In genomic region chr14:54711312-54711711, GRCh38 we compare ENCODE assay signal across 20 cellular contexts.
DNase-seq lines count a peak whose midpoint lies in the region; ATAC-seq and TF ChIP-seq lines count a peak whose summit lies in the region.
"Had no signal": no experiment of that assay in that cellular context is flagged by ENCODE, and none has a peak within 500 bp of the region (broad histone marks: within the 10 kb centered on the region; RNA-seq: fewer than 3 reads in every experiment).

No MANE protein-coding gene starts in this region.

- peaks cover 3% of the 10 kb centered on the region for H3K36me3 Mint-ChIP-seq in activated naive CD4-positive, alpha-beta T cell treated with anti-CD3 and anti-CD28 coated beads, Interleukin-2, amount 10 ng/mL, durations not matched to agents 7 days and 5 days
- H3K36me3 Mint-ChIP-seq in osteocyte (ENCODE audit: unreplicated experiment): no peaks in the 10 kb centered on the region
- peaks cover 2% of the 10 kb centered on the region for H3K36me3 Mint-ChIP-seq in activated naive CD4-positive, alpha-beta T cell treated with anti-CD3 and anti-CD28 coated beads for 36 hours (ENCODE audit: low read depth)
- H3K36me3 Mint-ChIP-seq: natural killer cell had no signal

- intact Hi-C loops in ascending aorta (cut with DNase I): loop anchor here (10.0 kb wide), 1 partner anchor 53 kb away; no protein-coding TSS in a partner anchor
- intact Hi-C loops in activated naive CD4-positive, alpha-beta T cell treated with anti-CD3 and anti-CD28 coated beads for 36 hours (cut with micrococcal nuclease): no loop called here

- no peaks in the 10 kb centered on the region for H3K9me3 Mint-ChIP-seq in activated naive CD4-positive, alpha-beta T cell treated with anti-CD3 and anti-CD28 coated beads, Interleukin-2, amount 10 ng/mL, durations not matched to agents 7 days and 5 days
- no peaks in the 10 kb centered on the region for H3K9me3 Mint-ChIP-seq in osteocyte (ENCODE audit: unreplicated experiment)
- peaks cover 2% of the 10 kb centered on the region for H3K9me3 Mint-ChIP-seq in activated naive CD4-positive, alpha-beta T cell treated with anti-CD3 and anti-CD28 coated beads for 36 hours
- H3K9me3 Mint-ChIP-seq: effector memory CD8-positive, alpha-beta T cell; natural killer cell had no signal

- no peak for TF ChIP-seq CTCF in ascending aorta (IDR thresholded peaks at IDR 0.05)
- no peak for TF ChIP-seq CTCF in osteocyte (IDR thresholded peaks at IDR 0.05)
- no peak for TF ChIP-seq CTCF in tibial nerve (IDR thresholded peaks at IDR 0.05)

- H3K4me1 ChIP-seq in ascending aorta: peaks cover 10 to 68% of the 10 kb centered on the region in 2 donors
- H3K4me1 ChIP-seq in tibial nerve: peaks cover 0 to 50% (median 22%) of the 10 kb centered on the region in 4 donors
- H3K4me1 ChIP-seq: pancreas had no signal

- peak overlapping the region; percentile 22 for H3K27ac Mint-ChIP-seq in activated naive CD4-positive, alpha-beta T cell treated with anti-CD3 and anti-CD28 coated beads, Interleukin-2, amount 10 ng/mL, durations not matched to agents 7 days and 5 days
- H3K27ac Mint-ChIP-seq in osteocyte (ENCODE audit: unreplicated experiment): peak overlapping the region; percentile 1
- no peak overlapping the region for H3K27ac Mint-ChIP-seq in activated naive CD4-positive, alpha-beta T cell treated with anti-CD3 and anti-CD28 coated beads for 36 hours
- H3K27ac Mint-ChIP-seq: activated T-helper 2 cell treated with anti-CD3 and anti-CD28 coated beads, Interferon-gamma antibody, Interleukin-2, Interleukin-4, amounts not matched to agents 10 μg/mL and 5 μg/mL and 100 μg/mL, durations not matched to agents 14 hours and 24 hours and 36 hours; effector memory CD8-positive, alpha-beta T cell; natural killer cell had no signal

- TF ChIP-seq POLR2A in tibial nerve (IDR thresholded peaks at IDR 0.05): no peak

- whole genome bisulfite sequencing in tibial nerve, 2 donors: 96 to 97% methylated on average over 5 of the region's 5 CpGs

- peak overlapping the region in 1 of 2 donors; percentile 16 for H3K4me3 ChIP-seq in ascending aorta
- H3K4me3 ChIP-seq in tibial nerve: no peak overlapping the region
- H3K4me3 ChIP-seq: pancreas had no signal

- CTCF ChIA-PET in activated naive CD4-positive, alpha-beta T cell treated with anti-CD3 and anti-CD28 coated beads, Interleukin-2, amount 10 ng/mL, durations not matched to agents 7 days and 5 days (lab: Charles Lee): interaction anchor here (0.9 to 3.0 kb wide), 6 partner anchors 11 to 146 kb away, joined by 3 to 16 read pairs (median 6); no protein-coding TSS in a partner anchor
- CTCF ChIA-PET in activated naive CD4-positive, alpha-beta T cell treated with anti-CD3 and anti-CD28 coated beads for 36 hours (lab: Charles Lee): interaction anchor here (0.6 to 1.8 kb wide), 9 partner anchors 8 to 147 kb away, joined by 3 to 7 read pairs (median 4); no protein-coding TSS in a partner anchor

- H3K27me3 Mint-ChIP-seq in activated naive CD4-positive, alpha-beta T cell treated with anti-CD3 and anti-CD28 coated beads, Interleukin-2, amount 10 ng/mL, durations not matched to agents 7 days and 5 days: peaks cover 13% of the 10 kb centered on the region
- no peaks in the 10 kb centered on the region for H3K27me3 Mint-ChIP-seq in osteocyte (ENCODE audit: unreplicated experiment)
- H3K27me3 Mint-ChIP-seq in activated naive CD4-positive, alpha-beta T cell treated with anti-CD3 and anti-CD28 coated beads for 36 hours (ENCODE audit: low read depth): no peaks in the 10 kb centered on the region

- no peak for TF ChIP-seq EP300 in tibial nerve (IDR thresholded peaks at IDR 0.05)

- H3K9me3 ChIP-seq in ascending aorta: no peaks in the 10 kb centered on the region
- H3K9me3 ChIP-seq in tibial nerve: no peaks in the 10 kb centered on the region
- H3K9me3 ChIP-seq: pancreas had no signal

- H3K36me3 ChIP-seq in ascending aorta (no peaks in the 10 kb centered on the region), tibial nerve (no peaks in the 10 kb centered on the region)
- H3K36me3 ChIP-seq: pancreas had no signal

- peaks cover 22% of the 10 kb centered on the region for H3K4me1 Mint-ChIP-seq in activated naive CD4-positive, alpha-beta T cell treated with anti-CD3 and anti-CD28 coated beads, Interleukin-2, amount 10 ng/mL, durations not matched to agents 7 days and 5 days
- peaks cover 28% of the 10 kb centered on the region for H3K4me1 Mint-ChIP-seq in osteocyte (ENCODE audit: unreplicated experiment)
- H3K4me1 Mint-ChIP-seq in activated naive CD4-positive, alpha-beta T cell treated with anti-CD3 and anti-CD28 coated beads for 36 hours (ENCODE audit: low read depth): peaks cover 17% of the 10 kb centered on the region
- H3K4me1 Mint-ChIP-seq: natural killer cell had no signal

- no peak for DNase-seq in activated naive CD4-positive, alpha-beta T cell treated with anti-CD3 and anti-CD28 coated beads, Interleukin-2, amount 10 ng/mL, durations not matched to agents 7 days and 5 days
- no peak for DNase-seq in activated naive CD4-positive, alpha-beta T cell treated with anti-CD3 and anti-CD28 coated beads, Interleukin-2, amount 50 U/mL, for 16 hours
- DNase-seq in ascending aorta (ENCODE audit: low spot score in 2 of 2): no peak
- no peak for DNase-seq in osteocyte (ENCODE audit: extremely low spot score, unreplicated experiment)
- no peak for DNase-seq in tibial nerve (ENCODE audit: low spot score in 2 of 2)
- no peak for DNase-seq in activated naive CD4-positive, alpha-beta T cell treated with anti-CD3 and anti-CD28 coated beads for 36 hours
- DNase-seq in GM19240 (ENCODE audit: insufficient read length, low spot score): no peak
- DNase-seq: activated CD4-positive, alpha-beta T cell treated with anti-CD3 and anti-CD28 coated beads for 4 hours; amygdala; cerebellar nuclear complex; effector memory CD8-positive, alpha-beta T cell; EL; KG1; natural killer cell; NCI-H2107; NCI-H524 treated with DMSO at 0.1 percent for 48 hours; pancreas; RPMI8226 had no signal

- peak overlapping the region; percentile 85 to 91 for H3K27ac ChIP-seq in ascending aorta
- H3K27ac ChIP-seq in tibial nerve: peak overlapping the region in 3 of 4 donors; percentile 34 to 88 (median 80)
- H3K27ac ChIP-seq: pancreas had no signal

- no peak overlapping the region for H3K4me3 Mint-ChIP-seq in activated naive CD4-positive, alpha-beta T cell treated with anti-CD3 and anti-CD28 coated beads, Interleukin-2, amount 10 ng/mL, durations not matched to agents 7 days and 5 days
- no peak overlapping the region for H3K4me3 Mint-ChIP-seq in osteocyte (ENCODE audit: unreplicated experiment)
- H3K4me3 Mint-ChIP-seq in activated naive CD4-positive, alpha-beta T cell treated with anti-CD3 and anti-CD28 coated beads for 36 hours: no peak overlapping the region
- H3K4me3 Mint-ChIP-seq: effector memory CD8-positive, alpha-beta T cell; natural killer cell had no signal

- no peak for ATAC-seq in HG03097 (IDR thresholded peaks at IDR 0.05; ENCODE audit: low FRiP score, unreplicated experiment)
- ATAC-seq: effector memory CD8-positive, alpha-beta T cell; natural killer cell; pancreas had no signal

- H3K27me3 ChIP-seq in ascending aorta (no peaks in the 10 kb centered on the region), tibial nerve (no peaks in the 10 kb centered on the region)
- H3K27me3 ChIP-seq: pancreas had no signal
